Comparison of ENCODE assay signal across 21 cellular contexts in genomic region chr6:136076496-136076895, GRCh38.
DNase-seq lines count a peak whose midpoint lies in the region; ATAC-seq and TF ChIP-seq lines count a peak whose summit lies in the region.
"Had no signal": no experiment of that assay in that cellular context is flagged by ENCODE, and none has a peak within 500 bp of the region (broad histone marks: within the 10 kb centered on the region; RNA-seq: fewer than 3 reads in every experiment).

No MANE protein-coding gene starts in this region.

- ATAC-seq in natural killer cell, result no peak
- no peak for ATAC-seq in stimulated activated naive B cell treated with anti-CD40 and anti-IgM and Interleukin-4, amounts not matched to agents 10 μg/mL and 1 μg/mL and 100 μg/mL, for 72 hours (replicated peaks)
- ATAC-seq: A549, HCT116 had no signal

- H3K4me3 ChIP-seq in MG63, result no peak overlapping the region
- H3K4me3 ChIP-seq in smooth muscle cell, result no peak overlapping the region
- H3K4me3 ChIP-seq: A549; BLaER1 treated with 17β-estradiol and CSF1 and Interleukin-3, amounts not matched to agents 10 nM and 100 nM; SJSA1 had no signal

- H3K79me2 ChIP-seq in smooth muscle cell (ENCODE audit: low read depth), result peaks cover 63% of the 10 kb centered on the region

- no peak overlapping the region for H3K27ac Mint-ChIP-seq in natural killer cell
- no peak overlapping the region for H3K27ac Mint-ChIP-seq in stimulated activated naive B cell treated with anti-CD40 and anti-IgM and Interleukin-4, amounts not matched to agents 10 μg/mL and 1 μg/mL and 100 μg/mL, for 72 hours
- H3K27ac Mint-ChIP-seq: CD4-positive, alpha-beta memory T cell had no signal

- peak overlapping the region; percentile 55 for H3K27ac ChIP-seq in smooth muscle cell (ENCODE audit: low read depth)
- H3K27ac ChIP-seq: A549; BLaER1 treated with 17β-estradiol and CSF1 and Interleukin-3, amounts not matched to agents 10 nM and 100 nM; SJSA1 had no signal

- no peaks in the 10 kb centered on the region for H3F3A ChIP-seq in smooth muscle cell (ENCODE audit: low read depth)

- no peaks in the 10 kb centered on the region for H3K4me1 Mint-ChIP-seq in natural killer cell
- H3K4me1 Mint-ChIP-seq in stimulated activated naive B cell treated with anti-CD40 and anti-IgM and Interleukin-4, amounts not matched to agents 10 μg/mL and 1 μg/mL and 100 μg/mL, for 72 hours, result no peaks in the 10 kb centered on the region
- H3K4me1 Mint-ChIP-seq: CD4-positive, alpha-beta memory T cell had no signal

- H4K20me1 ChIP-seq in smooth muscle cell (ENCODE audit: low read depth), result peaks cover 10% of the 10 kb centered on the region
- H4K20me1 ChIP-seq: BLaER1 treated with 17β-estradiol and CSF1 and Interleukin-3, amounts not matched to agents 10 nM and 100 nM had no signal

- H3K36me3 ChIP-seq in MG63 (no peaks in the 10 kb centered on the region; the same call in 1 of the 2 replicates), smooth muscle cell (ENCODE audit: low read depth) (peaks cover 4% of the 10 kb centered on the region)
- H3K36me3 ChIP-seq: BLaER1 treated with 17β-estradiol and CSF1 and Interleukin-3, amounts not matched to agents 10 nM and 100 nM; SJSA1 had no signal

- WGBS in smooth muscle cell (ENCODE audit: low lambda C conversion rate), result 92% methylated on average over 3 of the region's 3 CpGs

- no peaks in the 10 kb centered on the region for H3K4me1 ChIP-seq in smooth muscle cell (ENCODE audit: low read depth)
- H3K4me1 ChIP-seq: BLaER1 treated with 17β-estradiol and CSF1 and Interleukin-3, amounts not matched to agents 10 nM and 100 nM; Caco-2; SJSA1 had no signal

- no peak overlapping the region for H2AFZ ChIP-seq in smooth muscle cell (ENCODE audit: low read depth)

- no peak overlapping the region for H3K4me3 Mint-ChIP-seq in natural killer cell
- no peak overlapping the region for H3K4me3 Mint-ChIP-seq in stimulated activated naive B cell treated with anti-CD40 and anti-IgM and Interleukin-4, amounts not matched to agents 10 μg/mL and 1 μg/mL and 100 μg/mL, for 72 hours
- H3K4me3 Mint-ChIP-seq: CD4-positive, alpha-beta memory T cell had no signal

- no peaks in the 10 kb centered on the region for H3K36me3 Mint-ChIP-seq in natural killer cell
- H3K36me3 Mint-ChIP-seq in stimulated activated naive B cell treated with anti-CD40 and anti-IgM and Interleukin-4, amounts not matched to agents 10 μg/mL and 1 μg/mL and 100 μg/mL, for 72 hours, result peaks cover 0 to 2% of the 10 kb centered on the region in 2 donors
- H3K36me3 Mint-ChIP-seq: CD4-positive, alpha-beta memory T cell had no signal

- no peak overlapping the region for H3K9ac ChIP-seq in smooth muscle cell (ENCODE audit: low read depth)
- H3K9ac ChIP-seq: BLaER1 treated with 17β-estradiol and CSF1 and Interleukin-3, amounts not matched to agents 10 nM and 100 nM had no signal

- H3K4me2 ChIP-seq in smooth muscle cell, result no peak overlapping the region
- H3K4me2 ChIP-seq: A549; BLaER1 treated with 17β-estradiol and CSF1 and Interleukin-3, amounts not matched to agents 10 nM and 100 nM had no signal

- peaks cover 10 to 25% of the 10 kb centered on the region in 2 donors for H3K27me3 Mint-ChIP-seq in natural killer cell (ENCODE audit: low read depth in 2 of 2)
- H3K27me3 Mint-ChIP-seq in stimulated activated naive B cell treated with anti-CD40 and anti-IgM and Interleukin-4, amounts not matched to agents 10 μg/mL and 1 μg/mL and 100 μg/mL, for 72 hours, result no peaks in the 10 kb centered on the region

- TF ChIP-seq CTCF in smooth muscle cell (IDR thresholded peaks at IDR 0.05; ENCODE audit: borderline replicate concordance, insufficient read depth, poor library complexity, severe bottlenecking) (no peak), natural killer cell (IDR thresholded peaks at IDR 0.05) (no peak)

- intact Hi-C loops in natural killer cell (cut with micrococcal nuclease), result no loop called here

- H3K27me3 ChIP-seq in MG63, result no peaks in the 10 kb centered on the region
- H3K27me3 ChIP-seq in smooth muscle cell (ENCODE audit: low read depth), result no peaks in the 10 kb centered on the region
- H3K27me3 ChIP-seq: BLaER1 treated with 17β-estradiol and CSF1 and Interleukin-3, amounts not matched to agents 10 nM and 100 nM; SJSA1 had no signal

- DNase-seq in AG20443 (ENCODE audit: low spot score), result peak; percentile 28
- DNase-seq in MG63, result peak; percentile 75
- DNase-seq in fibroblast of peridontal ligament (ENCODE audit: extremely low read depth), result peak; percentile 82
- DNase-seq in smooth muscle cell (lab: John Stamatoyannopoulos, UW; ENCODE audit: unreplicated experiment), result no peak
- DNase-seq in natural killer cell, result no peak
- DNase-seq in stimulated activated naive B cell treated with anti-CD40 and anti-IgM and Interleukin-4, amounts not matched to agents 10 μg/mL and 1 μg/mL and 100 μg/mL, for 72 hours, result no peak
- DNase-seq in stimulated activated CD4-positive, alpha-beta T cell treated with anti-CD3 and anti-CD28 coated beads, Interleukin-4, amount 100 ng/mL, for 4 hours, result no peak
- DNase-seq: Caco-2; CD4-positive, alpha-beta memory T cell; DMS 273 treated with DMSO at 0.1 percent for 48 hours; DMS79 treated with DMSO at 0.1 percent for 48 hours; Karpas-422; NCI-H1417; NCI-H187; NCI-H446; NCI-H526; OCI-M1 had no signal

- H3K9me3 Mint-ChIP-seq in natural killer cell, result no peaks in the 10 kb centered on the region
- H3K9me3 Mint-ChIP-seq in stimulated activated naive B cell treated with anti-CD40 and anti-IgM and Interleukin-4, amounts not matched to agents 10 μg/mL and 1 μg/mL and 100 μg/mL, for 72 hours, result peaks cover 0 to 2% of the 10 kb centered on the region in 2 donors

- H3K9me3 ChIP-seq in MG63 (no peaks in the 10 kb centered on the region), smooth muscle cell (replicated peaks; ENCODE audit: low read depth) (no peaks in the 10 kb centered on the region)
- H3K9me3 ChIP-seq: A549; BLaER1 treated with 17β-estradiol and CSF1 and Interleukin-3, amounts not matched to agents 10 nM and 100 nM; Caco-2; SJSA1 had no signal

Comparison
In these comparisons a context has a peak if more than half of its experiments do, and no peak if none do; other contexts are left out.
1. DNase-seq: peak in AG20443 (single experiment), MG63 (single experiment) and fibroblast of peridontal ligament (single experiment); none in smooth muscle cell (single experiment), natural killer cell (single experiment), stimulated activated naive B cell treated with anti-CD40 and anti-IgM and Interleukin-4, amounts not matched to agents 10 μg/mL and 1 μg/mL and 100 μg/mL, for 72 hours (single experiment) and stimulated activated CD4-positive, alpha-beta T cell treated with anti-CD3 and anti-CD28 coated beads, Interleukin-4, amount 100 ng/mL, for 4 hours (0 of 2).